ENCODE assay signal across 19 cellular contexts in genomic region chr22:26918236-26918635, GRCh38.
A peak's percentile ranks its signal among the peaks of the same experiment; 100 is the strongest.
DNase-seq lines count a peak whose midpoint lies in the region; ATAC-seq lines count a peak whose summit lies in the region.
"Had no signal": no experiment of that assay in that cellular context is flagged by ENCODE, and none has a peak within 500 bp of the region (broad histone marks: within the 10 kb centered on the region; RNA-seq: fewer than 3 reads in every experiment).

No MANE protein-coding gene starts in this region.

- DNase-seq in EL (peak; percentile 25), NAMALWA (ENCODE audit: low spot score) (peak; percentile 3), dermis blood vessel endothelial cell (peak; percentile 3), putamen (ENCODE audit: low spot score) (peak; percentile 45), NCI-H524 treated with DMSO at 0.1 percent for 48 hours (lab: John Stamatoyannopoulos, UW) (no peak)
- DNase-seq in stimulated activated CD4-positive, alpha-beta T cell treated with anti-CD3 and anti-CD28 coated beads, Interleukin-15, amount 100 ng/mL, for 24 hours, result no peak
- DNase-seq: AML-193; DMS79 treated with DMSO at 0.1 percent for 48 hours; GOT3; NCI-H1105; NCI-H2081; NCI-H748 treated with DMSO at 0.1 percent for 48 hours; NK-92 treated with Interleukin-12 subunit alpha and Interleukin-12 subunit beta, amount 100 ng/mL, for 24 hours; SHP77; T-cell had no signal

- ATAC-seq in HG02623 (IDR thresholded peaks at IDR 0.05; ENCODE audit: unreplicated experiment) (no peak), HG02763 (IDR thresholded peaks at IDR 0.05; ENCODE audit: unreplicated experiment) (no peak)
- ATAC-seq: GM12878, SK-N-SH treated with all-trans-retinoic acid at 6 μM for 48 hours, T-cell had no signal

Comparison
In these comparisons a context has a peak if more than half of its experiments do, and no peak if none do; other contexts are left out.
1. DNase-seq: peak in EL (single experiment), NAMALWA (single experiment), dermis blood vessel endothelial cell (single experiment) and putamen (single experiment); none in NCI-H524 treated with DMSO at 0.1 percent for 48 hours (single experiment) and stimulated activated CD4-positive, alpha-beta T cell treated with anti-CD3 and anti-CD28 coated beads, Interleukin-15, amount 100 ng/mL, for 24 hours (single experiment).